8 cellular contexts compared by ENCODE assay signal in genomic region chr15:98865397-98866339, GRCh38.
A peak's percentile ranks its signal among the peaks of the same experiment; 100 is the strongest.
DNase-seq lines count a peak whose midpoint lies in the region; ATAC-seq and TF ChIP-seq lines count a peak whose summit lies in the region.

No MANE protein-coding gene starts in this region.

- peak overlapping the region; percentile 64 for H3K4me3 ChIP-seq in mucosa of stomach (ENCODE audit: low read length)

- H3K4me1 ChIP-seq in mucosa of stomach (ENCODE audit: control insufficient read depth, insufficient read depth, low read length), result peaks cover 1% of the 10 kb centered on the region

- CTCF ChIA-PET in activated CD8-positive, alpha-beta memory T cell treated with anti-CD3 and anti-CD28 coated beads, Interleukin-2, amount 10 ng/mL, durations not matched to agents 7 days and 5 days (lab: Charles Lee), result interaction anchor here (0.9 to 1.6 kb wide), 2 partner anchors 15 to 16 kb away, joined by 4 to 6 read pairs; no protein-coding TSS in a partner anchor

- H3K9me3 Mint-ChIP-seq in activated CD8-positive, alpha-beta memory T cell treated with anti-CD3 and anti-CD28 coated beads, Interleukin-2, amount 10 ng/mL, durations not matched to agents 7 days and 5 days (ENCODE audit: low read depth), result no peaks in the 10 kb centered on the region
- no peaks in the 10 kb centered on the region for H3K9me3 Mint-ChIP-seq in endothelial cell (ENCODE audit: unreplicated experiment)
- H3K9me3 Mint-ChIP-seq in stimulated activated effector memory CD8-positive, alpha-beta T cell treated with anti-CD3 and anti-CD28 coated beads, Interleukin-12 subunit alpha, Interleukin-12 subunit beta, amount 100 ng/mL, for 72 hours, result no peaks in the 10 kb centered on the region

- no peak for TF ChIP-seq CTCF in endothelial cell (IDR thresholded peaks at IDR 0.05; ENCODE audit: unreplicated experiment)

- no peaks in the 10 kb centered on the region for H3K36me3 Mint-ChIP-seq in activated CD8-positive, alpha-beta memory T cell treated with anti-CD3 and anti-CD28 coated beads, Interleukin-2, amount 10 ng/mL, durations not matched to agents 7 days and 5 days
- no peaks in the 10 kb centered on the region for H3K36me3 Mint-ChIP-seq in endothelial cell (ENCODE audit: low read depth, unreplicated experiment)
- H3K36me3 Mint-ChIP-seq in stimulated activated effector memory CD8-positive, alpha-beta T cell treated with anti-CD3 and anti-CD28 coated beads, Interleukin-12 subunit alpha, Interleukin-12 subunit beta, amount 100 ng/mL, for 72 hours, result peaks cover 14% of the 10 kb centered on the region

- H3K4me1 Mint-ChIP-seq in activated CD8-positive, alpha-beta memory T cell treated with anti-CD3 and anti-CD28 coated beads, Interleukin-2, amount 10 ng/mL, durations not matched to agents 7 days and 5 days, result peaks cover 13% of the 10 kb centered on the region
- peaks cover 44% of the 10 kb centered on the region for H3K4me1 Mint-ChIP-seq in endothelial cell (ENCODE audit: unreplicated experiment)
- H3K4me1 Mint-ChIP-seq in stimulated activated effector memory CD8-positive, alpha-beta T cell treated with anti-CD3 and anti-CD28 coated beads, Interleukin-12 subunit alpha, Interleukin-12 subunit beta, amount 100 ng/mL, for 72 hours, result peaks cover 30% of the 10 kb centered on the region

- no peaks in the 10 kb centered on the region for H3K36me3 ChIP-seq in mucosa of stomach (ENCODE audit: control insufficient read depth, insufficient read depth, low read length)

- peak; percentile 96 for ATAC-seq in HG03095 (IDR thresholded peaks at IDR 0.05; ENCODE audit: unreplicated experiment)
- peak; percentile 96 for ATAC-seq in activated CD8-positive, alpha-beta memory T cell treated with anti-CD3 and anti-CD28 coated beads, Interleukin-2, amount 10 ng/mL, durations not matched to agents 7 days and 5 days
- ATAC-seq in stimulated activated effector memory CD8-positive, alpha-beta T cell treated with anti-CD3 and anti-CD28 coated beads, Interleukin-12 subunit alpha, Interleukin-12 subunit beta, amount 100 ng/mL, for 72 hours, result peak; percentile 97

- peak overlapping the region; percentile 72 for H3K4me3 Mint-ChIP-seq in activated CD8-positive, alpha-beta memory T cell treated with anti-CD3 and anti-CD28 coated beads, Interleukin-2, amount 10 ng/mL, durations not matched to agents 7 days and 5 days
- peak overlapping the region; percentile 89 for H3K4me3 Mint-ChIP-seq in endothelial cell (ENCODE audit: unreplicated experiment)
- H3K4me3 Mint-ChIP-seq in stimulated activated effector memory CD8-positive, alpha-beta T cell treated with anti-CD3 and anti-CD28 coated beads, Interleukin-12 subunit alpha, Interleukin-12 subunit beta, amount 100 ng/mL, for 72 hours, result peak overlapping the region; percentile 76

- H3K9ac ChIP-seq in mucosa of stomach (ENCODE audit: low read length), result peak overlapping the region; percentile 57

- H3K27me3 ChIP-seq in mucosa of stomach (ENCODE audit: control insufficient read depth, insufficient read depth, low read length), result no peaks in the 10 kb centered on the region

- H3K27ac Mint-ChIP-seq in activated CD8-positive, alpha-beta memory T cell treated with anti-CD3 and anti-CD28 coated beads, Interleukin-2, amount 10 ng/mL, durations not matched to agents 7 days and 5 days, result peak overlapping the region; percentile 84
- peak overlapping the region; percentile 57 for H3K27ac Mint-ChIP-seq in endothelial cell (ENCODE audit: unreplicated experiment)
- peak overlapping the region; percentile 92 for H3K27ac Mint-ChIP-seq in stimulated activated effector memory CD8-positive, alpha-beta T cell treated with anti-CD3 and anti-CD28 coated beads, Interleukin-12 subunit alpha, Interleukin-12 subunit beta, amount 100 ng/mL, for 72 hours

- peaks cover 3% of the 10 kb centered on the region for H3K27me3 Mint-ChIP-seq in activated CD8-positive, alpha-beta memory T cell treated with anti-CD3 and anti-CD28 coated beads, Interleukin-2, amount 10 ng/mL, durations not matched to agents 7 days and 5 days
- H3K27me3 Mint-ChIP-seq in endothelial cell (ENCODE audit: unreplicated experiment), result peaks cover 2% of the 10 kb centered on the region

- DNase-seq in SIG-M5 treated with dmso at 0.1 percent for 504 hours (lab: John Stamatoyannopoulos, UW; ENCODE audit: unreplicated experiment) (peak; percentile 44), SIG-M5 (lab: John Stamatoyannopoulos, UW) (no peak), NCI-H748 treated with DMSO at 0.1 percent for 48 hours (lab: John Stamatoyannopoulos, UW) (peak; percentile 54), endothelial cell (ENCODE audit: low spot score) (peak; percentile 82)
- peak; percentile 83 for DNase-seq in activated CD8-positive, alpha-beta memory T cell treated with anti-CD3 and anti-CD28 coated beads, Interleukin-2, amount 10 ng/mL, durations not matched to agents 7 days and 5 days
- peak; percentile 49 to 76 for DNase-seq in stimulated activated effector memory CD8-positive, alpha-beta T cell treated with anti-CD3 and anti-CD28 coated beads, Interleukin-12 subunit alpha, Interleukin-12 subunit beta, amount 100 ng/mL, for 72 hours (ENCODE audit: low spot score in 2 of 2)

- no peaks in the 10 kb centered on the region for H3K9me3 ChIP-seq in mucosa of stomach (ENCODE audit: control insufficient read depth, low read length)
